ENCODE assay signal across 19 cellular contexts in genomic region chr11:117930208-117930570, GRCh38. TPM values are rescaled to one million over a fixed set of nuclear protein-coding genes. Genes with fewer than 3 reads are reported as not detected.
DNase-seq lines count a peak whose midpoint lies in the region; ATAC-seq and TF ChIP-seq lines count a peak whose summit lies in the region.
"Had no signal": no experiment of that assay in that cellular context is flagged by ENCODE, and none has a peak within 500 bp of the region (broad histone marks: within the 10 kb centered on the region; RNA-seq: fewer than 3 reads in every experiment).

No MANE protein-coding gene starts in this region.

- H3K4me3 ChIP-seq in GM23338 = no peak overlapping the region
- H3K4me3 ChIP-seq: esophagus muscularis mucosa, SK-N-MC had no signal

- H3K4me3 Mint-ChIP-seq in T-helper 2 cell treated with Interferon-gamma antibody and Interleukin-4, amounts not matched to agents 5 μg/mL and 100 μg/mL, for 36 hours = peak overlapping the region; percentile 73
- H3K4me3 Mint-ChIP-seq in GM23338 (no peak overlapping the region), nephron (no peak overlapping the region)
- peak overlapping the region; percentile 54 for H3K4me3 Mint-ChIP-seq in activated naive CD8-positive, alpha-beta T cell treated with anti-CD3 and anti-CD28 coated beads for 36 hours
- H3K4me3 Mint-ChIP-seq: HFFc6 had no signal

- no peaks in the 10 kb centered on the region for H3K79me2 ChIP-seq in GM23338 (replicated peaks; ENCODE audit: insufficient read depth)
- H3K79me2 ChIP-seq: parathyroid adenoma had no signal

- H2AFZ ChIP-seq in GM23338 = peak overlapping the region; percentile 74; the same call in 1 of the 2 replicates
- H2AFZ ChIP-seq: parathyroid adenoma had no signal

- no peaks in the 10 kb centered on the region for H3K36me3 ChIP-seq in GM23338 (ENCODE audit: insufficient read depth)
- H3K36me3 ChIP-seq: esophagus muscularis mucosa had no signal

- H3K27ac ChIP-seq in GM23338 (ENCODE audit: low read depth) = no peak overlapping the region
- H3K27ac ChIP-seq: esophagus muscularis mucosa, KMS-11, parathyroid adenoma, SK-N-MC had no signal

- no peaks in the 10 kb centered on the region for H3K27me3 ChIP-seq in GM23338 (ENCODE audit: insufficient read depth)

- H3K4me2 ChIP-seq in GM23338 = no peak overlapping the region
- H3K4me2 ChIP-seq: KMS-11 had no signal

- CTCF ChIA-PET in GM10248 (lab: Yijun Ruan, JAX) = interaction anchor here (0.7 to 9.2 kb wide), 7 partner anchors 16 to 504 kb away, joined by 3 to 135 read pairs (median 3); no protein-coding TSS in a partner anchor

- no peaks in the 10 kb centered on the region for H3K36me3 Mint-ChIP-seq in T-helper 2 cell treated with Interferon-gamma antibody and Interleukin-4, amounts not matched to agents 5 μg/mL and 100 μg/mL, for 36 hours (ENCODE audit: low read depth)
- H3K36me3 Mint-ChIP-seq in GM23338 (ENCODE audit: low read depth) = no peaks in the 10 kb centered on the region
- H3K36me3 Mint-ChIP-seq in activated naive CD8-positive, alpha-beta T cell treated with anti-CD3 and anti-CD28 coated beads for 36 hours = no peaks in the 10 kb centered on the region
- H3K36me3 Mint-ChIP-seq in nephron (ENCODE audit: low read depth) = no peaks in the 10 kb centered on the region

- TF ChIP-seq CTCF in GM23338 (conservative IDR thresholded peaks at IDR 0.05; ENCODE audit: low read depth in 2 of 2) = no peak
- no peak for TF ChIP-seq CTCF in nephron (IDR thresholded peaks at IDR 0.05; ENCODE audit: unreplicated experiment in 3 of 3)
- no peak for TF ChIP-seq CTCF in omental fat pad (IDR thresholded peaks at IDR 0.05)
- TF ChIP-seq CTCF in GM10248 (IDR thresholded peaks at IDR 0.05; ENCODE audit: control extremely low read depth, extremely low read depth, low read depth, missing control alignments) = no peak

- peaks cover 19% of the 10 kb centered on the region; the same call in 1 of the 2 replicates for H3K4me1 ChIP-seq in GM23338 (ENCODE audit: insufficient read depth)
- H3K4me1 ChIP-seq: parathyroid adenoma had no signal

- no peaks in the 10 kb centered on the region for H3F3A ChIP-seq in GM23338 (replicated peaks; ENCODE audit: low read depth)

- POLR2A ChIA-PET in GM10248 (lab: Yijun Ruan, JAX) = no interaction called here

- DNase-seq in T-helper 2 cell treated with Interferon-gamma antibody and Interleukin-4, amounts not matched to agents 5 μg/mL and 100 μg/mL, for 36 hours (ENCODE audit: low spot score) = no peak
- DNase-seq in T-helper 2 cell (no peak), GM23338 (ENCODE audit: low spot score) (no peak), omental fat pad (ENCODE audit: low spot score) (no peak), GM10248 (ENCODE audit: extremely low spot score) (no peak), DMS 273 treated with DMSO at 0.1 percent for 48 hours (lab: John Stamatoyannopoulos, UW) (no peak)
- no peak for DNase-seq in activated naive CD8-positive, alpha-beta T cell treated with anti-CD3 and anti-CD28 coated beads for 36 hours
- DNase-seq: 8988T, dermis blood vessel endothelial cell, glutamatergic neuron, HFFc6, NCI-H1417 treated with DMSO at 0.1 percent for 48 hours, NCI-H446 treated with DMSO at 0.1 percent for 48 hours had no signal

- H3K27me3 Mint-ChIP-seq in T-helper 2 cell treated with Interferon-gamma antibody and Interleukin-4, amounts not matched to agents 5 μg/mL and 100 μg/mL, for 36 hours (ENCODE audit: low read depth) = no peaks in the 10 kb centered on the region
- peaks cover 16% of the 10 kb centered on the region for H3K27me3 Mint-ChIP-seq in GM23338 (ENCODE audit: insufficient read depth, low read depth, poor library complexity)
- no peaks in the 10 kb centered on the region for H3K27me3 Mint-ChIP-seq in activated naive CD8-positive, alpha-beta T cell treated with anti-CD3 and anti-CD28 coated beads for 36 hours
- peaks cover 34% of the 10 kb centered on the region for H3K27me3 Mint-ChIP-seq in nephron (ENCODE audit: low read depth)

- 0 out of 2 replicates have a peak, but pooled peaks cover 2% of the 10 kb centered on the region for H3K9me2 ChIP-seq in GM23338 (ENCODE audit: insufficient read depth)

- H3K9me3 Mint-ChIP-seq in T-helper 2 cell treated with Interferon-gamma antibody and Interleukin-4, amounts not matched to agents 5 μg/mL and 100 μg/mL, for 36 hours = no peaks in the 10 kb centered on the region
- no peaks in the 10 kb centered on the region for H3K9me3 Mint-ChIP-seq in GM23338
- peaks cover 2% of the 10 kb centered on the region for H3K9me3 Mint-ChIP-seq in activated naive CD8-positive, alpha-beta T cell treated with anti-CD3 and anti-CD28 coated beads for 36 hours
- H3K9me3 Mint-ChIP-seq in nephron = peaks cover 3% of the 10 kb centered on the region
- H3K9me3 Mint-ChIP-seq: HFFc6 had no signal

- ATAC-seq in GM23338 (no peak), omental fat pad (ENCODE audit: low FRiP score) (no peak)

- H4K20me1 ChIP-seq in GM23338 (replicated peaks; ENCODE audit: insufficient read depth) = no peaks in the 10 kb centered on the region

- H3K4me1 Mint-ChIP-seq in T-helper 2 cell treated with Interferon-gamma antibody and Interleukin-4, amounts not matched to agents 5 μg/mL and 100 μg/mL, for 36 hours (ENCODE audit: low read depth) = peaks cover 44% of the 10 kb centered on the region
- H3K4me1 Mint-ChIP-seq in GM23338 = peaks cover 42% of the 10 kb centered on the region
- H3K4me1 Mint-ChIP-seq in activated naive CD8-positive, alpha-beta T cell treated with anti-CD3 and anti-CD28 coated beads for 36 hours = peaks cover 71% of the 10 kb centered on the region
- peaks cover 33% of the 10 kb centered on the region for H3K4me1 Mint-ChIP-seq in nephron

- peak overlapping the region; percentile 92 for H3K27ac Mint-ChIP-seq in T-helper 2 cell treated with Interferon-gamma antibody and Interleukin-4, amounts not matched to agents 5 μg/mL and 100 μg/mL, for 36 hours
- H3K27ac Mint-ChIP-seq in GM23338 (no peak overlapping the region), nephron (peak overlapping the region in 2 of 3 experiments; percentile 48 to 66)
- H3K27ac Mint-ChIP-seq in activated naive CD8-positive, alpha-beta T cell treated with anti-CD3 and anti-CD28 coated beads for 36 hours = peak overlapping the region; percentile 98
- H3K27ac Mint-ChIP-seq: HFFc6 had no signal

TF ChIP-seq in GM23338, 12 proteins besides CTCF, POLR2A, EP300 and RAD21 (continues in another document):
- TF ChIP-seq ZNF114 (CRISPR knock-in tag; IDR thresholded peaks at IDR 0.05) (no peak), EZH2phosphoT487 (IDR thresholded peaks at IDR 0.05; ENCODE audit: unreplicated experiment) (no peak)

RNA-seq across cellular contexts. Expression of gene TMPRSS13, which starts 1.0 kb away (rescaled TPM):
- total RNA-seq in GM23338 (2014; rRNA removed; shearing (Covaris generic)) = 0.08 and 0.31 TPM in 2 replicates
- 0.10 TPM in 1 of 2 replicates, not detected in the other for polyA plus RNA-seq in GM23338 (2016; fragmentation: Nextera tagmentation; extraction: Ambion mirVana)
- total RNA-seq in activated naive CD8-positive, alpha-beta T cell treated with anti-CD3 and anti-CD28 coated beads for 36 hours = 1 to 10 TPM; 1.9 to 3.4 TPM
- total RNA-seq in omental fat pad = under 1 TPM in 1 of 4 donors, not detected in 3; 0.50 TPM
- total RNA-seq: dermis blood vessel endothelial cell, esophagus muscularis mucosa, HFFc6, skeletal muscle tissue had no signal

RNA-seq across cellular contexts. Expression of gene FXYD6, which starts 53.7 kb away (rescaled TPM):
- 25.6 and 30.7 TPM in 2 replicates for total RNA-seq in GM23338 (2014; rRNA removed; shearing (Covaris generic))
- polyA plus RNA-seq in GM23338 (2016; fragmentation: Nextera tagmentation; extraction: Ambion mirVana) = 21.8 and 26.2 TPM in 2 replicates
- under 1 TPM in 1 of 2 experiments, not detected in 1; 0.18 TPM for total RNA-seq in activated naive CD8-positive, alpha-beta T cell treated with anti-CD3 and anti-CD28 coated beads for 36 hours
- total RNA-seq in omental fat pad = 10 to 100 TPM; 21.5 to 79.9 (median 25.6) TPM
- total RNA-seq: HFFc6 had no signal

RNA-seq across cellular contexts. Expression of gene IL10RA, which starts 56.0 kb away (rescaled TPM):
- 0.10 and 0.23 TPM in 2 replicates for total RNA-seq in GM23338 (2014; rRNA removed; shearing (Covaris generic))
- not detected in 2 replicates for polyA plus RNA-seq in GM23338 (2016; fragmentation: Nextera tagmentation; extraction: Ambion mirVana)
- 10 to 100 TPM; 39.6 to 41.2 TPM for total RNA-seq in activated naive CD8-positive, alpha-beta T cell treated with anti-CD3 and anti-CD28 coated beads for 36 hours
- 10 to 100 TPM; 23.2 to 65.9 (median 44.4) TPM for total RNA-seq in omental fat pad
- total RNA-seq: dermis blood vessel endothelial cell, HFFc6 had no signal

Comparison
In these comparisons a context has a peak if more than half of its experiments do, and no peak if none do; other contexts are left out.
1. H3K4me3 Mint-ChIP-seq: peak in T-helper 2 cell treated with Interferon-gamma antibody and Interleukin-4, amounts not matched to agents 5 μg/mL and 100 μg/mL, for 36 hours (single experiment) and activated naive CD8-positive, alpha-beta T cell treated with anti-CD3 and anti-CD28 coated beads for 36 hours (single experiment); none in GM23338 (single experiment) and nephron (0 of 3).
2. RNA of gene FXYD6, which starts 53.7 kb away (total RNA-seq): 25.6 to 30.7 TPM in GM23338 and 21.5 to 79.9 TPM in omental fat pad; 0.18 TPM in activated naive CD8-positive, alpha-beta T cell treated with anti-CD3 and anti-CD28 coated beads for 36 hours; every median in the first group is over 10 times any median in the second.
3. RNA of gene IL10RA, which starts 56.0 kb away (total RNA-seq): 23.2 to 65.9 TPM in omental fat pad and 39.6 to 41.2 TPM in activated naive CD8-positive, alpha-beta T cell treated with anti-CD3 and anti-CD28 coated beads for 36 hours; 0.10 to 0.23 TPM in GM23338; every median in the first group is over 10 times any median in the second.